21 cellular contexts compared by ENCODE assay signal in genomic region chr3:46659285-46659684, GRCh38. TPM values are rescaled to one million over a fixed set of nuclear protein-coding genes. Genes with fewer than 3 reads are reported as not detected.
DNase-seq lines count a peak whose midpoint lies in the region; ATAC-seq, FAIRE-seq and TF ChIP-seq lines count a peak whose summit lies in the region.
"Had no signal": no experiment of that assay in that cellular context is flagged by ENCODE, and none has a peak within 500 bp of the region (broad histone marks: within the 10 kb centered on the region; RNA-seq: fewer than 3 reads in every experiment).

No MANE protein-coding gene starts in this region.

- DNase-seq in Daoy (ENCODE audit: low read depth) (peak; percentile 15), colonic mucosa (peak; percentile 14), neuronal stem cell (ENCODE audit: low spot score) (no peak), aorta (no peak), D721Med (ENCODE audit: insufficient read length, low spot score) (no peak)
- DNase-seq: activated CD8-positive, alpha-beta T cell treated with anti-CD3 and anti-CD28 coated beads, Interleukin-2, amount 10 ng/mL, durations not matched to agents 7 days and 5 days; anterior cingulate cortex; CD4-positive, CD25-positive, alpha-beta regulatory T cell; erythroblast; glutamatergic neuron; HCEC 1CT; kidney; midbrain; NCI-H1092 treated with DMSO at 0.1 percent for 48 hours; NCI-H226 had no signal

- FAIRE-seq in D721Med (lab: Jason Lieb, UNC): no peak
- FAIRE-seq: GM12878, kidney had no signal

- H3K9me3 ChIP-seq in HEK293 (ENCODE audit: control insufficient read depth, insufficient read depth, low read depth, low read length) (no peaks in the 10 kb centered on the region), colonic mucosa (no peaks in the 10 kb centered on the region), neuronal stem cell (replicated peaks in 1 of 2; ENCODE audit: control insufficient read depth in 2 of 2, insufficient read depth in 1 of 2, low read depth in 1 of 2, low read length in 2 of 2) (no peaks in the 10 kb centered on the region), aorta (ENCODE audit: control insufficient read depth, low read length) (no peaks in the 10 kb centered on the region)

- TF ChIP-seq CTCF in HEK293 (tag by site-specific recombination; IDR thresholded peaks at IDR 0.05) (no peak), colonic mucosa (IDR thresholded peaks at IDR 0.05) (no peak), D721Med (IDR thresholded peaks at IDR 0.05; ENCODE audit: insufficient read depth, missing control alignments) (no peak)

- peaks cover 2% of the 10 kb centered on the region for H3K79me1 ChIP-seq in neuronal stem cell (ENCODE audit: low read depth, low read length)

- no peak overlapping the region for H2BK15ac ChIP-seq in neuronal stem cell (ENCODE audit: low read length)

- no peak overlapping the region for H3K27ac ChIP-seq in HEK293 (ENCODE audit: extremely low read depth, low read depth, low read length)
- no peak overlapping the region for H3K27ac ChIP-seq in colonic mucosa
- no peak overlapping the region for H3K27ac ChIP-seq in neuronal stem cell (replicated peaks; ENCODE audit: low read length)
- H3K27ac ChIP-seq in aorta (ENCODE audit: low read depth in 1 of 2, low read length in 2 of 2): no peak overlapping the region
- H3K27ac ChIP-seq: coronary artery had no signal

- POLR2A ChIA-PET in HEK293 (lab: Yijun Ruan, JAX): no interaction called here

- no peak overlapping the region for H2AK5ac ChIP-seq in neuronal stem cell (ENCODE audit: low read depth, low read length)

- H3K4me1 ChIP-seq in HEK293 (ENCODE audit: control insufficient read depth, insufficient read depth, low read length) (no peaks in the 10 kb centered on the region; the same call in 1 of the 2 replicates), colonic mucosa (no peaks in the 10 kb centered on the region), neuronal stem cell (ENCODE audit: control insufficient read depth in 2 of 2, insufficient read depth in 1 of 2, low read depth in 1 of 2, low read length in 2 of 2) (peaks cover 0 to 42% of the 10 kb centered on the region in 2 donors), aorta (ENCODE audit: control insufficient read depth in 1 of 2, insufficient read depth in 2 of 2, low read length in 2 of 2) (no peaks in the 10 kb centered on the region)

- H3K4me3 ChIP-seq in HEK293 (ENCODE audit: low read depth, low read length) (no peak overlapping the region), colonic mucosa (no peak overlapping the region), neuronal stem cell (ENCODE audit: low read length in 2 of 2) (no peak overlapping the region), aorta (ENCODE audit: low read length in 2 of 2) (no peak overlapping the region)
- H3K4me3 ChIP-seq: coronary artery, GM12878 had no signal

- H3K9ac ChIP-seq in colonic mucosa (ENCODE audit: low read depth in 2 of 2, low read length in 2 of 2): no peak overlapping the region
- no peak overlapping the region for H3K9ac ChIP-seq in neuronal stem cell (ENCODE audit: low read depth, low read length, poor library complexity)

- H3K4me2 ChIP-seq in neuronal stem cell (ENCODE audit: insufficient read depth, low read length, poor library complexity, severe bottlenecking): no peak overlapping the region

- ATAC-seq in aorta (ENCODE audit: low FRiP score) (no peak), HG03139 (IDR thresholded peaks at IDR 0.05; ENCODE audit: unreplicated experiment) (no peak)
- ATAC-seq: activated CD8-positive, alpha-beta T cell treated with anti-CD3 and anti-CD28 coated beads, Interleukin-2, amount 10 ng/mL, durations not matched to agents 7 days and 5 days; activated T-helper 17 cell treated with anti-CD3 and anti-CD28 coated beads, Interleukin-2, amount 50 U/mL, for 72 hours; GM12878 had no signal

- H4K8ac ChIP-seq in neuronal stem cell (ENCODE audit: low read depth, low read length): no peak overlapping the region

- peak overlapping the region; percentile 72 for H3K18ac ChIP-seq in neuronal stem cell (ENCODE audit: low read length)

- H3K14ac ChIP-seq in neuronal stem cell (ENCODE audit: low read length): no peak overlapping the region

- WGBS in neuronal stem cell (ENCODE audit: extremely low coverage in 2 of 2, insufficient read length in 2 of 2, insufficient replicate concordance in 1 of 2), 2 donors: no CpG with 5 or more reads among the region's 8 CpGs
- WGBS in aorta, 2 donors: 90 to 91% methylated on average over 8 of the region's 8 CpGs

- no peak overlapping the region for H2BK12ac ChIP-seq in neuronal stem cell (ENCODE audit: low read length)

- H3K4ac ChIP-seq in neuronal stem cell (ENCODE audit: low read length): no peak overlapping the region

- H2AFZ ChIP-seq in neuronal stem cell (ENCODE audit: low read length): no peak overlapping the region

- peak overlapping the region; percentile 40 for H3K23ac ChIP-seq in neuronal stem cell (ENCODE audit: low read depth, low read length, poor library complexity)

- H3K36me3 ChIP-seq in HEK293 (ENCODE audit: control insufficient read depth in 2 of 2, insufficient read depth in 1 of 2, low read length in 2 of 2) (no peaks in the 10 kb centered on the region), colonic mucosa (no peaks in the 10 kb centered on the region), neuronal stem cell (replicated peaks in 1 of 2; ENCODE audit: control insufficient read depth in 2 of 2, insufficient read depth in 2 of 2, low read length in 2 of 2) (no peaks in the 10 kb centered on the region), aorta (ENCODE audit: control insufficient read depth in 1 of 2, insufficient read depth in 2 of 2, low read length in 1 of 2) (no peaks in the 10 kb centered on the region)

- H2BK120ac ChIP-seq in neuronal stem cell (ENCODE audit: low read depth, low read length): no peak overlapping the region

- CTCF ChIA-PET in HEK293 (lab: Yijun Ruan, JAX): interaction anchor here (0.9 kb wide), 1 partner anchor 171 kb away, joined by 3 read pairs; no protein-coding TSS in a partner anchor

- no peak overlapping the region for H2BK5ac ChIP-seq in neuronal stem cell (ENCODE audit: low read length)

- no peaks in the 10 kb centered on the region for H3K27me3 ChIP-seq in colonic mucosa
- peaks cover 0 to 6% (median 0%) of the 10 kb centered on the region in 3 experiments for H3K27me3 ChIP-seq in neuronal stem cell (ENCODE audit: control insufficient read depth in 3 of 3, insufficient read depth in 3 of 3, low read depth in 1 of 3, low read length in 3 of 3)
- H3K27me3 ChIP-seq in aorta (ENCODE audit: control insufficient read depth in 1 of 2, insufficient read depth in 2 of 2, low read length in 1 of 2): no peaks in the 10 kb centered on the region

- intact Hi-C loops in colonic mucosa (cut with DNase I) (no loop called here), aorta (cut with DNase I) (no loop called here)

- H4K91ac ChIP-seq in neuronal stem cell (ENCODE audit: low read depth, low read length, poor library complexity): no peak overlapping the region

TF ChIP-seq in HEK293, 187 proteins besides CTCF, POLR2A, EP300 and RAD21:
- TF ChIP-seq PRDM1 (tag by site-specific recombination; IDR thresholded peaks at IDR 0.05): no peak
- TF ChIP-seq ZNF140 (tag by site-specific recombination; IDR thresholded peaks at IDR 0.05): no peak
- TF ChIP-seq ZSCAN30 (tag by site-specific recombination; IDR thresholded peaks at IDR 0.05): 0 out of 2 replicates have a peak, but pooled peaks have one; percentile 15

RNA-seq across cellular contexts. Expression of gene ALS2CL, which starts 34.2 kb away (rescaled TPM):
- total RNA-seq in Daoy (2014; rRNA removed; shearing (Covaris generic)): 0.74 and 0.86 TPM in 2 replicates
- total RNA-seq in colonic mucosa (10 to 100 TPM; 21.8 to 40.3 TPM), aorta (10 to 100 TPM; 21.0 to 28.7 TPM)
- polyA plus RNA-seq in neuronal stem cell (2013, experiment 1 of 2): 0.78 TPM
- polyA plus RNA-seq in neuronal stem cell (2013, experiment 2 of 2): 0.60 TPM
- polyA plus RNA-seq in aorta: 10 to 100 TPM in 1 of 2 donors, 1 to 10 TPM in 1; 3.8 to 40.7 TPM

RNA-seq across cellular contexts. Expression of gene TMIE, which starts 41.9 kb away (rescaled TPM):
- not detected in 2 replicates for total RNA-seq in Daoy (2014; rRNA removed; shearing (Covaris generic))
- under 1 TPM in 1 of 2 donors, not detected in 1; 0.13 TPM for total RNA-seq in colonic mucosa
- 0.26 TPM for polyA plus RNA-seq in neuronal stem cell (2013, experiment 1 of 2)
- polyA plus RNA-seq in neuronal stem cell (2013, experiment 2 of 2): 0.30 TPM
- total RNA-seq in aorta: under 1 TPM; 0.55 to 0.99 TPM
- polyA plus RNA-seq in aorta: under 1 TPM; 0.75 to 1.00 TPM
- total RNA-seq: GM12878 had no signal
- polyA plus RNA-seq: GM12878, IgD-negative memory B cell had no signal

RNA-seq across cellular contexts. Expression of gene FAM240A, which starts 47.0 kb away (rescaled TPM):
- total RNA-seq in Daoy (2014; rRNA removed; shearing (Covaris generic)): not detected in 2 replicates
- total RNA-seq in colonic mucosa: not detected
- polyA plus RNA-seq in neuronal stem cell (2013, experiment 1 of 2): not detected
- polyA plus RNA-seq in neuronal stem cell (2013, experiment 2 of 2): not detected
- total RNA-seq in aorta: not detected
- not detected for polyA plus RNA-seq in aorta
- total RNA-seq: activated CD8-positive, alpha-beta T cell treated with anti-CD3 and anti-CD28 coated beads, Interleukin-2, amount 10 ng/mL, durations not matched to agents 7 days and 5 days; activated T-helper 17 cell treated with anti-CD3 and anti-CD28 coated beads, Interleukin-2, amount 50 U/mL, for 72 hours; CD4-positive, CD25-positive, alpha-beta regulatory T cell; GM12878 had no signal
- polyA plus RNA-seq: CD4-positive, CD25-positive, alpha-beta regulatory T cell; GM12878; IgD-negative memory B cell had no signal

RNA-seq across cellular contexts. Expression of gene PRSS50, which starts 58.4 kb away (rescaled TPM):
- total RNA-seq in Daoy (2014; rRNA removed; shearing (Covaris generic)): not detected in 2 replicates
- total RNA-seq in colonic mucosa (not detected), aorta (not detected)
- polyA plus RNA-seq in neuronal stem cell (2013, experiment 1 of 2): 0.64 TPM
- polyA plus RNA-seq in neuronal stem cell (2013, experiment 2 of 2): 0.57 TPM
- under 1 TPM in 1 of 2 donors, not detected in 1; 0.31 TPM for polyA plus RNA-seq in aorta
- total RNA-seq: activated CD8-positive, alpha-beta T cell treated with anti-CD3 and anti-CD28 coated beads, Interleukin-2, amount 10 ng/mL, durations not matched to agents 7 days and 5 days; CD4-positive, CD25-positive, alpha-beta regulatory T cell; GM12878 had no signal
- polyA plus RNA-seq: CD4-positive, CD25-positive, alpha-beta regulatory T cell; IgD-negative memory B cell had no signal

Comparison
In these comparisons a context has a peak if more than half of its experiments do, and no peak if none do; other contexts are left out.
1. DNase-seq: peak in Daoy (single experiment) and colonic mucosa (single experiment); none in neuronal stem cell (single experiment), aorta (0 of 2) and D721Med (single experiment).
2. RNA of gene ALS2CL, which starts 34.2 kb away (total RNA-seq): 21.8 to 40.3 TPM in colonic mucosa and 21.0 to 28.7 TPM in aorta; 0.74 to 0.86 TPM in Daoy; every median in the first group is over 10 times any median in the second.